Comparison of ENCODE assay signal across 21 cellular contexts in genomic region chr1:196545239-196545638, GRCh38.
DNase-seq lines count a peak whose midpoint lies in the region; ATAC-seq, FAIRE-seq and TF ChIP-seq lines count a peak whose summit lies in the region.
"Had no signal": no experiment of that assay in that cellular context is flagged by ENCODE, and none has a peak within 500 bp of the region (broad histone marks: within the 10 kb centered on the region; RNA-seq: fewer than 3 reads in every experiment).

No MANE protein-coding gene starts in this region.

- H4K20me1 ChIP-seq in mammary epithelial cell (ENCODE audit: insufficient read depth, low read length): no peaks in the 10 kb centered on the region
- H4K20me1 ChIP-seq in K562 (replicated peaks; ENCODE audit: control insufficient read depth, insufficient read depth, low read length): no peaks in the 10 kb centered on the region

- peak; percentile 64 for ATAC-seq in K562
- peak; percentile 69 for ATAC-seq in sciatic nerve
- ATAC-seq in GM18873 (IDR thresholded peaks at IDR 0.05; ENCODE audit: low FRiP score, unreplicated experiment): no peak
- ATAC-seq: HCT116 had no signal

- H3K27ac ChIP-seq in mammary epithelial cell (ENCODE audit: insufficient read depth, low read depth, low read length) (no peak overlapping the region), K562 (ENCODE audit: extremely low read depth, low read depth, low read length) (no peak overlapping the region)
- H3K27ac ChIP-seq: GM23248 had no signal

- H3K4me1 Mint-ChIP-seq in MCF 10A (ENCODE audit: insufficient read depth, unreplicated experiment): peaks cover 14% of the 10 kb centered on the region
- H3K4me1 Mint-ChIP-seq: CD4-positive, alpha-beta memory T cell had no signal

- peaks cover 7% of the 10 kb centered on the region for H3K36me3 Mint-ChIP-seq in MCF 10A (ENCODE audit: insufficient read depth, unreplicated experiment)
- H3K36me3 Mint-ChIP-seq: CD4-positive, alpha-beta memory T cell had no signal

- no peak overlapping the region for H3K4me3 Mint-ChIP-seq in MCF 10A (ENCODE audit: unreplicated experiment)
- H3K4me3 Mint-ChIP-seq: CD4-positive, alpha-beta memory T cell; H9 had no signal

- intact Hi-C loops in MCF 10A (cut with micrococcal nuclease) (no loop called here), mammary epithelial cell (cut with micrococcal nuclease) (no loop called here), K562 (cut with micrococcal nuclease) (no loop called here), sciatic nerve (cut with DNase I) (no loop called here)

- peak overlapping the region; percentile 23 for H3K27ac Mint-ChIP-seq in MCF 10A (ENCODE audit: low read depth, unreplicated experiment)
- H3K27ac Mint-ChIP-seq: CD4-positive, alpha-beta memory T cell; H9 had no signal

- H3K4me3 ChIP-seq in mammary epithelial cell (replicated peaks in 1 of 3; ENCODE audit: insufficient read depth in 1 of 3, low read depth in 2 of 3, low read length in 3 of 3): no peak overlapping the region
- H3K4me3 ChIP-seq in K562: no peak overlapping the region
- H3K4me3 ChIP-seq: GM23248 had no signal

- CTCF ChIA-PET in MCF 10A (lab: Yijun Ruan, JAX): interaction anchor here (0.5 to 1.1 kb wide), 4 partner anchors 36 to 191 kb away, joined by 3 to 5 read pairs (median 3); no protein-coding TSS in a partner anchor
- CTCF ChIA-PET in mammary epithelial cell (lab: Charles Lee; ENCODE audit: low non-redundant PET): no interaction called here
- CTCF ChIA-PET in K562 (lab: Yijun Ruan, JAX; ENCODE audit: low intra/inter-chr PET ratio): no interaction called here

- TF ChIP-seq EP300 in K562 (IDR thresholded peaks at IDR 0.05; ENCODE audit: low read length): no peak

- H3K27me3 Mint-ChIP-seq in MCF 10A (ENCODE audit: insufficient read depth, unreplicated experiment): no peaks in the 10 kb centered on the region
- H3K27me3 Mint-ChIP-seq: CD4-positive, alpha-beta memory T cell had no signal

- TF ChIP-seq CTCF in MCF 10A (IDR thresholded peaks at IDR 0.05; ENCODE audit: unreplicated experiment) (no peak), mammary epithelial cell (conservative IDR thresholded peaks at IDR 0.05 in 1 of 2, IDR thresholded peaks at IDR 0.05 in 1 of 2; ENCODE audit: extremely low read depth in 1 of 2, insufficient read depth in 1 of 2, low read depth in 1 of 2, low read length in 2 of 2) (no peak), K562 (IDR thresholded peaks at IDR 0.05 in 2 of 3, conservative IDR thresholded peaks at IDR 0.05 in 1 of 3; ENCODE audit: insufficient read depth in 2 of 3, low read depth in 1 of 3, low read length in 3 of 3) (no peak)

- peak; percentile 11 for FAIRE-seq in K562 (lab: Jason Lieb, UNC)
- FAIRE-seq: G401.6, GM12892, GM19239, H1 had no signal

- H3K36me3 ChIP-seq in mammary epithelial cell (ENCODE audit: insufficient read depth, low read length) (no peaks in the 10 kb centered on the region), K562 (ENCODE audit: control insufficient read depth, insufficient read depth, low read length) (no peaks in the 10 kb centered on the region)

- BruUV-seq in MCF 10A (replicated peaks; lab: Mats Ljungman, UMichigan) (no TSS peak), mammary epithelial cell (replicated peaks; lab: Mats Ljungman, UMichigan) (no TSS peak), K562 (replicated peaks; lab: Mats Ljungman, UMichigan) (no TSS peak)

- H3K9me3 Mint-ChIP-seq in MCF 10A (ENCODE audit: unreplicated experiment): no peaks in the 10 kb centered on the region
- H3K9me3 Mint-ChIP-seq: CD4-positive, alpha-beta memory T cell had no signal

- no peaks in the 10 kb centered on the region for H3K79me2 ChIP-seq in mammary epithelial cell (ENCODE audit: insufficient read depth, low read length)
- no peaks in the 10 kb centered on the region for H3K79me2 ChIP-seq in K562 (ENCODE audit: control insufficient read depth, insufficient read depth, low read length)

- 100% methylated on average over 1 of the region's 1 CpG for WGBS in mammary epithelial cell (ENCODE audit: low coverage, missing lambda C conversion rate)
- 29% methylated on average over 1 of the region's 1 CpG for WGBS in K562 (ENCODE audit: insufficient coverage, low coverage, missing lambda C conversion rate)

- POLR2A ChIA-PET in MCF 10A (lab: Yijun Ruan, JAX) (interaction anchor here (0.9 to 1.6 kb wide), 4 partner anchors 10 to 190 kb away, joined by 3 to 7 read pairs (median 4); no protein-coding TSS in a partner anchor), K562 (lab: Yijun Ruan, JAX) (no interaction called here)

- H3K9me3 ChIP-seq in mammary epithelial cell (replicated peaks; ENCODE audit: insufficient read depth, low read length) (no peaks in the 10 kb centered on the region), K562 (replicated peaks; ENCODE audit: control insufficient read depth, insufficient read depth, low read depth, low read length) (no peaks in the 10 kb centered on the region)

- H3K9ac ChIP-seq in mammary epithelial cell (ENCODE audit: insufficient read depth, low read length) (no peak overlapping the region), K562 (ENCODE audit: insufficient read depth in 1 of 2, low read depth in 2 of 2, low read length in 2 of 2) (no peak overlapping the region)
- H3K9ac ChIP-seq: GM23248 had no signal

- H2AFZ ChIP-seq in mammary epithelial cell (ENCODE audit: low read depth, low read length) (no peak overlapping the region), K562 (ENCODE audit: low read depth, low read length) (no peak overlapping the region)

- no peaks in the 10 kb centered on the region for H3K27me3 ChIP-seq in mammary epithelial cell (ENCODE audit: insufficient read depth, low read length)
- H3K27me3 ChIP-seq in K562 (ENCODE audit: control insufficient read depth in 2 of 2, insufficient read depth in 2 of 2, low read length in 2 of 2): no peaks in the 10 kb centered on the region

- H3K4me2 ChIP-seq in mammary epithelial cell (ENCODE audit: insufficient read depth, low read depth, low read length) (no peak overlapping the region), K562 (ENCODE audit: insufficient read depth, low read length) (no peak overlapping the region)

- no peak for TF ChIP-seq POLR2A in K562 (conservative IDR thresholded peaks at IDR 0.05)

- TF ChIP-seq RAD21 in K562 (CRISPR knock-in tag; conservative IDR thresholded peaks at IDR 0.05 in 1 of 2, IDR thresholded peaks at IDR 0.05 in 1 of 2): no peak

- in situ Hi-C loops in mammary epithelial cell (cut with MboI; ENCODE audit: low sequenced_read_pairs in 2 of 2) (no loop called here), K562 (cut with MboI) (no loop called here)

- H3K4me1 ChIP-seq in mammary epithelial cell (ENCODE audit: insufficient read depth, low read length): no peaks in the 10 kb centered on the region
- peaks cover 0 to 4% of the 10 kb centered on the region in 2 experiments; a peak in 2 of 5 replicates for H3K4me1 ChIP-seq in K562 (replicated peaks in 1 of 2; ENCODE audit: control insufficient read depth in 2 of 2, insufficient read depth in 2 of 2, low read length in 2 of 2)

- no peak for DNase-seq in MCF 10A (ENCODE audit: unreplicated experiment)
- no peak for DNase-seq in mammary epithelial cell
- DNase-seq in OCI-M1 (lab: John Stamatoyannopoulos, UW): peak; percentile 45
- DNase-seq in K562 (ENCODE audit: extremely low read depth in 1 of 4, low spot score in 3 of 4): no peak
- no peak for DNase-seq in sciatic nerve (ENCODE audit: low spot score)
- no peak for DNase-seq in foreskin melanocyte
- DNase-seq in stimulated activated CD4-positive, alpha-beta T cell treated with anti-CD3 and anti-CD28 coated beads, Interleukin-15, amount 100 ng/mL, for 24 hours: no peak
- DNase-seq: C1 segment of cervical spinal cord; Calu3; CD4-positive, alpha-beta memory T cell; COR-L47; DMS53; DND-41; GM23248; H9 had no signal

- H3K9me1 ChIP-seq in K562 (ENCODE audit: control insufficient read depth, insufficient read depth, low read length): no peaks in the 10 kb centered on the region

- dilution Hi-C loops in mammary epithelial cell (cut with HindIII; ENCODE audit: low sequenced_read_pairs): no loop called here

TF ChIP-seq in K562, 482 proteins besides CTCF, POLR2A, EP300 and RAD21 (continues in another document):
- TF ChIP-seq ZNF584 (CRISPR knock-in tag; IDR thresholded peaks at IDR 0.05; ENCODE audit: low read depth): no peak
- TF ChIP-seq FOSL1 (tag; conservative IDR thresholded peaks at IDR 0.05): no peak
- no peak for TF ChIP-seq TSC22D4 (tag; IDR thresholded peaks at IDR 0.05)
- no peak for TF ChIP-seq CHD1 (IDR thresholded peaks at IDR 0.05; ENCODE audit: low read length)
- TF ChIP-seq NKRF (IDR thresholded peaks at IDR 0.05; ENCODE audit: borderline replicate concordance): no peak
- no peak for TF ChIP-seq ZNF830 (CRISPR knock-in tag; IDR thresholded peaks at IDR 0.05)
- TF ChIP-seq ZNF121 (CRISPR knock-in tag; conservative IDR thresholded peaks at IDR 0.05): no peak
- TF ChIP-seq SAFB (IDR thresholded peaks at IDR 0.05; ENCODE audit: borderline replicate concordance, low read depth, low read length): no peak
